1 cellular context compared by ENCODE assay signal in the genomic region with DNA sequence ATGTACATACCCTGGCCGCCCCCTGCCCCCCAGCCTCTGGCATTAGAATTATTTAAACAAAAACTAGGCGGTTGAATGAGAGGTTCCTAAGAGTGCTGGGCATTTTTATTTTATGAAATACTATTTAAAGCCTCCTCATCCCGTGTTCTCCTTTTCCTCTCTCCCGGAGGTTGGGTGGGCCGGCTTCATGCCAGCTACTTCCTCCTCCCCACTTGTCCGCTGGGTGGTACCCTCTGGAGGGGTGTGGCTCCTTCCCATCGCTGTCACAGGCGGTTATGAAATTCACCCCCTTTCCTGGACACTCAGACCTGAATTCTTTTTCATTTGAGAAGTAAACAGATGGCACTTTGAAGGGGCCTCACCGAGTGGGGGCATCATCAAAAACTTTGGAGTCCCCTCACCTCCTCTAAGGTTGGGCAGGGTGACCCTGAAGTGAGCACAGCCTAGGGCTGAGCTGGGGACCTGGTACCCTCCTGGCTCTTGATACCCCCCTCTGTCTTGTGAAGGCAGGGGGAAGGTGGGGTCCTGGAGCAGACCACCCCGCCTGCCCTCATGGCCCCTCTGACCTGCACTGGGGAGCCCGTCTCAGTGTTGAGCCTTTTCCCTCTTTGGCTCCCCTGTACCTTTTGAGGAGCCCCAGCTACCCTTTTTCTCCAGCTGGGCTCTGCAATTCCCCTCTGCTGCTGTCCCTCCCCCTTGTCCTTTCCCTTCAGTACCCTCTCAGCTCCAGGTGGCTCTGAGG.
TF ChIP-seq lines count a peak whose summit lies in the region.

No MANE protein-coding gene starts in this region.

TF ChIP-seq in HepG2, 621 proteins besides CTCF, POLR2A, EP300 and RAD21 (continued from another document):
- TF ChIP-seq PAF1 (CRISPR knock-in tag; IDR thresholded peaks at IDR 0.05) (peak; percentile 57; the same call in 1 of the 2 replicates), SALL2 (CRISPR knock-in tag; IDR thresholded peaks at IDR 0.05) (no peak), ZNF790 (CRISPR knock-in tag; IDR thresholded peaks at IDR 0.05; ENCODE audit: borderline replicate concordance) (no peak), RBM22 (optimal IDR thresholded peaks at IDR 0.05; ENCODE audit: low read length) (peak; percentile 76), ZNF605 (CRISPR knock-in tag; IDR thresholded peaks at IDR 0.05) (no peak), HOXA5 (CRISPR knock-in tag; IDR thresholded peaks at IDR 0.05) (no peak)
